ENCODE assay signal across 13 cellular contexts in the genomic region with DNA sequence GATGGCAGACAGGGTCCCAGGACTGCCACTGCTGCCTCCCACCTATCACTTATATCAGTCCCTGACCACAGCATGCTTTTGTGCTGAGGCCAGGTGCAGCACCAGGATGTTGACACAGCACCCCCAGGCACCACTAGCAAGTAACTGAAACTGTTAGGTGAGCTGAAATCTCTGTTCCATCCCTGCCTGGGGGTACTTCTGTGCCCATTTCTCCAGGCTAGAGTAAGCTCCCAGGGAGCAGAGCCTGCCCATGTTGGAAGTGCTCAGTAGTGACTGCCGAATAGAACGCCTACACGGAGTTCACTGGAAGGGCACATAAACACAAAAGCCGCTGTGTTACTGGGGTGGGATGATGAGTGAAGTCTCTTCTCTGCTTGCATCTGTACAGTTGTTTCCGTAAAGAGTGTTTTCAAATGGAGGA. TPM values are rescaled to one million over a fixed set of nuclear protein-coding genes. Genes with fewer than 3 reads are reported as not detected.
A peak's percentile ranks its signal among the peaks of the same experiment; 100 is the strongest.
DNase-seq lines count a peak whose midpoint lies in the region; ATAC-seq lines count a peak whose summit lies in the region.
"Had no signal": no experiment of that assay in that cellular context is flagged by ENCODE, and none has a peak within 500 bp of the region (broad histone marks: within the 10 kb centered on the region; RNA-seq: fewer than 3 reads in every experiment).

No MANE protein-coding gene starts in this region.

- no peak overlapping the region for H3K4me3 ChIP-seq in skin epidermis
- H3K4me3 ChIP-seq: A549, sigmoid colon had no signal

- DNase-seq in NCI-H510A treated with DMSO at 0.1 percent for 48 hours (lab: John Stamatoyannopoulos, UW) (peak; percentile 36), NCI-H510A (lab: John Stamatoyannopoulos, UW) (no peak), T-cell (peak in 2 of 34 experiments; percentile 12 to 17), caudate nucleus (lab: John Stamatoyannopoulos, UW) (peak in 2 of 61 donors; percentile 4 to 6), left cardiac atrium (no peak)
- DNase-seq: EL, GOT3, NCI-H69, sigmoid colon had no signal

- CTCF ChIA-PET in T-cell (lab: Charles Lee): interaction anchor here in 1 of 2 donors (0.6 kb wide), 1 partner anchor 12 kb away, joined by 8 read pairs; no protein-coding TSS in a partner anchor

- peak overlapping the region; percentile 90 to 96 for H3K27ac Mint-ChIP-seq in T-cell

- peak overlapping the region; percentile 33 for H3K27ac ChIP-seq in caudate nucleus (ENCODE audit: low read depth, low read length)
- H3K27ac ChIP-seq in skin epidermis: peak overlapping the region in 12 of 21 experiments; percentile 2 to 77 (median 60)
- H3K27ac ChIP-seq: A549, sigmoid colon had no signal

- H3K4me3 Mint-ChIP-seq in T-cell: peak overlapping the region; percentile 58 to 74 (median 73)

- peaks cover 0 to 4% (median 0%) of the 10 kb centered on the region in 3 donors for H3K9me3 Mint-ChIP-seq in T-cell

- H3K4me1 Mint-ChIP-seq in T-cell: peaks cover 10 to 32% (median 21%) of the 10 kb centered on the region in 3 donors

- peaks cover 14% of the 10 kb centered on the region for H3K36me3 Mint-ChIP-seq in T-cell

- H3K27me3 Mint-ChIP-seq in T-cell: no peaks in the 10 kb centered on the region

- peak; percentile 24 to 28 (median 26) for ATAC-seq in T-cell (replicated peaks in 1 of 4)
- no peak for ATAC-seq in HG02759 (IDR thresholded peaks at IDR 0.05; ENCODE audit: unreplicated experiment)
- ATAC-seq in left cardiac atrium: no peak
- no peak for ATAC-seq in GM18909 (IDR thresholded peaks at IDR 0.05; ENCODE audit: poor library complexity, unreplicated experiment)
- ATAC-seq: A549 had no signal

- POLR2A ChIA-PET in T-cell (lab: Charles Lee): no interaction called here

- intact Hi-C loops in left cardiac atrium (cut with DNase I): no loop called here

RNA-seq across cellular contexts. Expression of gene POLR1E, which starts 42.9 kb away (rescaled TPM):
- total RNA-seq in T-cell (10 to 100 TPM; 31.5 to 37.4 (median 35.0) TPM), left cardiac atrium (10 to 100 TPM; 12.5 to 17.2 TPM)

RNA-seq across cellular contexts. Expression of gene FBXO10, which starts 47.5 kb away (rescaled TPM):
- total RNA-seq in T-cell (1 to 10 TPM; 2.9 to 5.0 (median 3.8) TPM), left cardiac atrium (1 to 10 TPM; 6.4 to 6.7 TPM)

Comparison
In these comparisons a context has a peak if more than half of its experiments do, and no peak if none do; other contexts are left out.
1. ATAC-seq: peak in T-cell (4 of 4); none in HG02759 (single experiment), left cardiac atrium (0 of 2) and GM18909 (single experiment).